Comparison of ENCODE assay signal across 12 cellular contexts in the genomic region with DNA sequence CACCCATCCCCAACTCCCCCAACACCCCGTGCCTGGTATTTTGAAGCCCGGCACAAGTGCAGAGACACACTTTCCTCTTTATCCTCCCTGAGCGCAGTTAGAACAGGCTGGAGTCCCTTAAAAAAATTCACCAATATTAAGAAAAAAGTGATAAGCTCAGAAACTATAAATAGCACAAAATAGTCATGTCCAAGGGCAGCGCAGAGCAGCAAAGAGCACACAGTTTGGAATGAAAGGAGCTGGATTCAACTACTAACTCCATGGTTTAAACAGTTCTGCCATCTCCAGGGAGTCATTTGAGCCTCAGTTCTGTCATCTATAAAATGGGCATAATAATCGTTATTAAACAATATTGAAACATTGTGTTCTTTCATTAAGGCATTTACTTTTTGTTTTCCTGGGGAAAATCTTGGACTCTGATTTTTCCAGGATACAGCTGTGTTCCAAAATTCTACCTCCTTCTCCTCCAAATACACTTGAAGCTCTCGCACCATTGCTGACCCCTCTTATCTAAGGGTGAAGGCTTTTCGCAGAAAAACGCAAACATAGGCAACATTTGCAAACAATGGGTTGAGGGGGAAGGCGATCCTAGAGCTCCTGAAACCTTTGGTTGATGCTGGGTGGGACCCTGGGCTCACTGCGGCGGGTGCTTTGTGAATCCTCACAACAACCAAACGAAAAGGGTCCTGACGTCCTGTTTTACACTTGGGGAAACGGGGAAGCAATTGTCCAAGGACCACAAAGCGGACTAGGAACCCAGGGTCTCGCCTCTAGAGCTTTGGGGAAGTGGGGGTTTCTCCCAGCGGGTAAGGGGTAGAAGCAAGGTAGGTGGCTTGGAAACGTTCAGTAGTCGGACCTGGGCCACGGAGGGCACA. TPM values are rescaled to one million over a fixed set of nuclear protein-coding genes. Genes with fewer than 3 reads are reported as not detected.
A peak's percentile ranks its signal among the peaks of the same experiment; 100 is the strongest.
DNase-seq lines count a peak whose midpoint lies in the region; ATAC-seq and TF ChIP-seq lines count a peak whose summit lies in the region.
"Had no signal": no experiment of that assay in that cellular context is flagged by ENCODE, and none has a peak within 500 bp of the region (broad histone marks: within the 10 kb centered on the region; RNA-seq: fewer than 3 reads in every experiment).

No MANE protein-coding gene starts in this region.

- DNase-seq in HuH-7 (ENCODE audit: low spot score) (peak; percentile 58), coronary artery (ENCODE audit: low spot score) (no peak), lower lobe of right lung (no peak), HAP-1 (ENCODE audit: low spot score in 2 of 2) (no peak)
- no peak for DNase-seq in activated CD4-positive, alpha-beta memory T cell treated with anti-CD3 and anti-CD28 coated beads for 36 hours
- DNase-seq: MM.1S; stimulated activated naive CD4-positive, alpha-beta T cell treated with Interleukin-2 at 50 U/mL for 16 hours had no signal

- POLR2A ChIA-PET in activated CD4-positive, alpha-beta memory T cell treated with anti-CD3 and anti-CD28 coated beads for 36 hours (lab: Charles Lee), result no interaction called here

- no peak overlapping the region for H3K4me3 Mint-ChIP-seq in activated CD4-positive, alpha-beta memory T cell treated with anti-CD3 and anti-CD28 coated beads for 36 hours

- ATAC-seq in lower lobe of right lung, result no peak
- no peak for ATAC-seq in HG03175 (IDR thresholded peaks at IDR 0.05; ENCODE audit: unreplicated experiment)
- no peak for ATAC-seq in HG02763 (IDR thresholded peaks at IDR 0.05; ENCODE audit: unreplicated experiment)

- intact Hi-C loops in lower lobe of right lung (cut with DNase I), result no loop called here
- intact Hi-C loops in activated CD4-positive, alpha-beta memory T cell treated with anti-CD3 and anti-CD28 coated beads for 36 hours (cut with micrococcal nuclease), result no loop called here

- H3K4me1 ChIP-seq in lower lobe of right lung, result peaks cover 31% of the 10 kb centered on the region
- H3K4me1 ChIP-seq in stomach smooth muscle (ENCODE audit: control insufficient read depth, insufficient read depth, low read length), result peaks cover 14% of the 10 kb centered on the region
- peaks cover 3% of the 10 kb centered on the region for H3K4me1 ChIP-seq in HAP-1

- CTCF ChIA-PET in activated CD4-positive, alpha-beta memory T cell treated with anti-CD3 and anti-CD28 coated beads for 36 hours (lab: Charles Lee), result interaction anchor here (0.6 to 1.4 kb wide), 2 partner anchors 42 to 752 kb away, joined by 3 read pairs; partner anchors contain the start of gene EPHB3

- peaks cover 41% of the 10 kb centered on the region for H3K27me3 Mint-ChIP-seq in activated CD4-positive, alpha-beta memory T cell treated with anti-CD3 and anti-CD28 coated beads for 36 hours

- H3K27ac ChIP-seq in coronary artery, result peak overlapping the region; percentile 1 to 12
- no peak overlapping the region for H3K27ac ChIP-seq in lower lobe of right lung
- no peak overlapping the region for H3K27ac ChIP-seq in stomach smooth muscle (ENCODE audit: low read length)

- no peak overlapping the region for H3K27ac Mint-ChIP-seq in activated CD4-positive, alpha-beta memory T cell treated with anti-CD3 and anti-CD28 coated beads for 36 hours

- H3K36me3 Mint-ChIP-seq in activated CD4-positive, alpha-beta memory T cell treated with anti-CD3 and anti-CD28 coated beads for 36 hours, result no peaks in the 10 kb centered on the region

- H3K9ac ChIP-seq in stomach smooth muscle (ENCODE audit: low read length in 2 of 2), result no peak overlapping the region

- TF ChIP-seq CTCF in coronary artery (IDR thresholded peaks at IDR 0.05), result no peak
- TF ChIP-seq CTCF in lower lobe of right lung (IDR thresholded peaks at IDR 0.05), result no peak

- H3K4me1 Mint-ChIP-seq in activated CD4-positive, alpha-beta memory T cell treated with anti-CD3 and anti-CD28 coated beads for 36 hours (ENCODE audit: low read depth), result peaks cover 30% of the 10 kb centered on the region

- peaks cover 42% of the 10 kb centered on the region for H3K27me3 ChIP-seq in lower lobe of right lung (ENCODE audit: low read depth)
- peaks cover 26 to 35% of the 10 kb centered on the region in 2 donors for H3K27me3 ChIP-seq in stomach smooth muscle (ENCODE audit: control insufficient read depth in 1 of 2, insufficient read depth in 2 of 2, low read length in 2 of 2)
- no peaks in the 10 kb centered on the region for H3K27me3 ChIP-seq in HAP-1 (ENCODE audit: low read depth)

- in situ Hi-C loops in HAP-1 (cut with MboI; ENCODE audit: low sequenced_read_pairs), result no loop called here

- H3K9me3 Mint-ChIP-seq in activated CD4-positive, alpha-beta memory T cell treated with anti-CD3 and anti-CD28 coated beads for 36 hours, result no peaks in the 10 kb centered on the region

- H3K9me3 ChIP-seq in lower lobe of right lung (no peaks in the 10 kb centered on the region), stomach smooth muscle (ENCODE audit: control insufficient read depth in 2 of 2, low read length in 2 of 2) (no peaks in the 10 kb centered on the region), HAP-1 (no peaks in the 10 kb centered on the region)

- H3K36me3 ChIP-seq in lower lobe of right lung (no peaks in the 10 kb centered on the region), stomach smooth muscle (ENCODE audit: control insufficient read depth in 2 of 2, insufficient read depth in 2 of 2, low read length in 2 of 2) (no peaks in the 10 kb centered on the region), HAP-1 (replicated peaks) (no peaks in the 10 kb centered on the region)

- H3K4me3 ChIP-seq in coronary artery (peak overlapping the region; percentile 67), lower lobe of right lung (peak overlapping the region; percentile 53), stomach smooth muscle (ENCODE audit: low read length in 2 of 2) (peak overlapping the region; percentile 43 to 54), HAP-1 (no peak overlapping the region)

RNA-seq across cellular contexts. Expression of gene EPHB3, which starts 41.8 kb away (rescaled TPM):
- 4.9 TPM for total RNA-seq in lower lobe of right lung
- under 1 TPM in 1 of 2 experiments, not detected in 1; 0.07 TPM for total RNA-seq in activated CD4-positive, alpha-beta memory T cell treated with anti-CD3 and anti-CD28 coated beads for 36 hours
- total RNA-seq: OCI-LY7, pulmonary artery endothelial cell had no signal

Comparison
In these comparisons a context has a peak if more than half of its experiments do, and no peak if none do; other contexts are left out.
1. H3K27ac ChIP-seq: peak in coronary artery (2 of 2); none in lower lobe of right lung (single experiment) and stomach smooth muscle (single experiment).